8 cellular contexts compared by ENCODE assay signal in the genomic region with DNA sequence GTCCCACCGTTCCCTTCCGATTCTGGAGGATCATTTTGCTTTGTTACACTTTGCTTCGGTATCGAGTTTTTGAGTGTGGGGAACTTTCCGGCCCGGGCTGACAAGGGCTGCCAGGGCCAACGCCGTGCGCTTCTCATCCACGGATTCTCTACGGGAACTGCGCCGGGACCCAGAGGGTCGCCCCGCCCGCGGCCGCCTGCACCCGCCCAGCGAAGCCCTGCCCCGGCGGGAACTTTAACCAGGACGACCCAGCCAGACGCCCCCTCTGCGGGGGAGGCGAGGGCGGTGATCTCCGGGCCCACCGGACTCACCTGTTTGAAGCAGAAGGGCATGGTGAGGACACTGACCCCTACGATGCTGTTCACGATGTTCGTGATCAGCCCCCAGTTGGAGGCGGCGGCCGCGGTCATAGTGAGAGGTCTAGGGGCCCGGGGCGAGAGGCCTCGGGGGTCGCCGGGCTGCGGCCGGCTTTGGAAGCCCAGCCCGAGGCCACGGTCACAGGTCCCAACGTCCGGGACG. TPM values are rescaled to one million over a fixed set of nuclear protein-coding genes. Genes with fewer than 3 reads are reported as not detected.
DNase-seq lines count a peak whose midpoint lies in the region; ATAC-seq, FAIRE-seq and TF ChIP-seq lines count a peak whose summit lies in the region.

No MANE protein-coding gene starts in this region.

- DNase-seq in AG09309 (ENCODE audit: low read depth) (no peak), NCI-H2227 (lab: John Stamatoyannopoulos, UW; ENCODE audit: unreplicated experiment) (peak; percentile 13), K562 (ENCODE audit: extremely low read depth in 1 of 4, low spot score in 3 of 4) (peak; percentile 48 to 78 (median 66)), NCI-H1436 treated with DMSO at 0.1 percent for 48 hours (lab: John Stamatoyannopoulos, UW) (no peak)

- TF ChIP-seq RAD21 in K562 (CRISPR knock-in tag; conservative IDR thresholded peaks at IDR 0.05 in 1 of 2, IDR thresholded peaks at IDR 0.05 in 1 of 2), result no peak

- peaks cover 54% of the 10 kb centered on the region for H3K79me2 ChIP-seq in K562 (ENCODE audit: control insufficient read depth, insufficient read depth, low read length)

- intact Hi-C loops in K562 (cut with micrococcal nuclease), result loop anchor here (5.0 to 10.0 kb wide), 2 partner anchors 42 to 190 kb away; no protein-coding TSS in a partner anchor

- H3K4me3 ChIP-seq in AG09309 (ENCODE audit: control insufficient read depth, low read depth, low read length) (peak overlapping the region; percentile 63), K562 (peak overlapping the region; percentile 86), subcutaneous abdominal adipose tissue (ENCODE audit: low read depth in 1 of 5, low read length in 5 of 5) (peak overlapping the region; percentile 76 to 86 (median 79))

- H3K27me3 ChIP-seq in K562 (ENCODE audit: control insufficient read depth in 2 of 2, insufficient read depth in 2 of 2, low read length in 2 of 2), result no peaks in the 10 kb centered on the region
- no peaks in the 10 kb centered on the region for H3K27me3 ChIP-seq in layer of hippocampus (ENCODE audit: control insufficient read depth, insufficient read depth, low read length)
- H3K27me3 ChIP-seq in subcutaneous abdominal adipose tissue (ENCODE audit: control insufficient read depth in 5 of 5, insufficient read depth in 4 of 5, low read length in 5 of 5), result no peaks in the 10 kb centered on the region

- TF ChIP-seq CTCF in AG09309 (IDR thresholded peaks at IDR 0.05; ENCODE audit: control insufficient read depth, insufficient read depth, low read depth, low read length, missing control alignments), result no peak
- TF ChIP-seq CTCF in K562 (IDR thresholded peaks at IDR 0.05 in 2 of 3, conservative IDR thresholded peaks at IDR 0.05 in 1 of 3; ENCODE audit: insufficient read depth in 2 of 3, low read depth in 1 of 3, low read length in 3 of 3), result no peak

- H3K9ac ChIP-seq in K562 (ENCODE audit: insufficient read depth in 1 of 2, low read depth in 2 of 2, low read length in 2 of 2) (peak overlapping the region; percentile 96 to 99), subcutaneous abdominal adipose tissue (ENCODE audit: low read length in 5 of 5) (peak overlapping the region in 4 of 5 donors; percentile 88 to 98 (median 94))

- CTCF ChIA-PET in K562 (lab: Yijun Ruan, JAX; ENCODE audit: low intra/inter-chr PET ratio), result interaction anchor here (0.7 kb wide), 2 partner anchors 193 to 218 kb away, joined by 3 read pairs; no protein-coding TSS in a partner anchor

- H3K9me3 ChIP-seq in K562 (replicated peaks; ENCODE audit: control insufficient read depth, insufficient read depth, low read depth, low read length), result no peaks in the 10 kb centered on the region
- no peaks in the 10 kb centered on the region for H3K9me3 ChIP-seq in subcutaneous abdominal adipose tissue (ENCODE audit: control insufficient read depth in 5 of 5, low read length in 5 of 5)

- WGBS in K562 (ENCODE audit: insufficient coverage, low coverage, missing lambda C conversion rate), result under 1% methylated on average over 45 of the region's 48 CpGs

- H3K36me3 ChIP-seq in K562 (ENCODE audit: control insufficient read depth, insufficient read depth, low read length), result peaks cover 16% of the 10 kb centered on the region; the same call in 2 of the 3 replicates
- H3K36me3 ChIP-seq in subcutaneous abdominal adipose tissue (ENCODE audit: control insufficient read depth in 5 of 5, insufficient read depth in 5 of 5, low read length in 5 of 5), result peaks cover 0 to 13% (median 5%) of the 10 kb centered on the region in 5 donors

- in situ Hi-C loops in K562 (cut with MboI), result no loop called here

- peak overlapping the region; percentile 92 for H2AFZ ChIP-seq in K562 (ENCODE audit: low read depth, low read length)

- TF ChIP-seq POLR2A in K562 (conservative IDR thresholded peaks at IDR 0.05), result no peak

- POLR2A ChIA-PET in K562 (lab: Yijun Ruan, JAX), result interaction anchor here (0.6 to 2.3 kb wide), 10 partner anchors 9 to 218 kb away, joined by 3 to 14 read pairs (median 4); a partner anchor contains a TSS

- FAIRE-seq in K562 (lab: Jason Lieb, UNC), result peak; percentile 19

- H4K20me1 ChIP-seq in K562 (replicated peaks; ENCODE audit: control insufficient read depth, insufficient read depth, low read length), result no peaks in the 10 kb centered on the region

- TSS peak; percentile 78 for BruUV-seq in K562 (replicated peaks; lab: Mats Ljungman, UMichigan)

- ATAC-seq in GM19467 (IDR thresholded peaks at IDR 0.05; ENCODE audit: unreplicated experiment) (peak; percentile 4), K562 (peak; percentile 65), GM18873 (IDR thresholded peaks at IDR 0.05; ENCODE audit: low FRiP score, unreplicated experiment) (no peak)

- H3K4me2 ChIP-seq in K562 (ENCODE audit: insufficient read depth, low read length), result peak overlapping the region; percentile 95

- H3K4me1 ChIP-seq in K562 (replicated peaks in 1 of 2; ENCODE audit: control insufficient read depth in 2 of 2, insufficient read depth in 2 of 2, low read length in 2 of 2) (peaks cover 18 to 42% of the 10 kb centered on the region in 2 experiments; a peak in 4 of 5 replicates), subcutaneous abdominal adipose tissue (ENCODE audit: control insufficient read depth in 5 of 5, insufficient read depth in 5 of 5, low read length in 5 of 5) (peaks cover 0 to 45% (median 35%) of the 10 kb centered on the region in 5 donors)

- TF ChIP-seq EP300 in K562 (IDR thresholded peaks at IDR 0.05; ENCODE audit: low read length), result no peak

- H3K27ac ChIP-seq in K562 (ENCODE audit: extremely low read depth, low read depth, low read length) (peak overlapping the region; percentile 90), layer of hippocampus (ENCODE audit: low read depth, low read length) (peak overlapping the region; percentile 96), subcutaneous abdominal adipose tissue (ENCODE audit: low read depth, low read length) (peak overlapping the region; percentile 94)

- H3K9me1 ChIP-seq in K562 (ENCODE audit: control insufficient read depth, insufficient read depth, low read length), result no peaks in the 10 kb centered on the region

TF ChIP-seq in K562, 482 proteins besides CTCF, POLR2A, EP300 and RAD21 (continues in another document):
- no peak for TF ChIP-seq ADNP (tag; IDR thresholded peaks at IDR 0.05)

RNA-seq across cellular contexts. Expression of a gene that starts 0.5 kb away (rescaled TPM):
- total RNA-seq in K562 (2011; cell fraction: chromatin; rRNA removed; ENCODE audit: low replicate concordance), result 96.2 and 235 TPM in 2 replicates
- 109 and 114 TPM in 2 replicates for total RNA-seq in K562 (2011; cell fraction: nucleolus; rRNA removed)
- total RNA-seq in K562 (2011; cell fraction: nucleoplasm; rRNA removed), result 104 and 132 TPM in 2 replicates
- total RNA-seq in K562 (2014; rRNA removed) (35.6 and 35.8 TPM in 2 replicates), K562 (2014; rRNA removed; fragmentation: Illumina TruSeq; extraction: Trizol) (4.3 and 5.2 TPM in 2 replicates), K562 (2015; rRNA removed; fragmentation: Illumina TruSeq; extraction: Trizol) (15.5 and 16.1 TPM in 2 replicates), K562 (2021) (52.8 and 54.2 TPM in 2 replicates)
- polyA plus RNA-seq in K562 (2011; rRNA removed) (13.1 and 18.0 TPM in 2 replicates), K562 (2014; fragmentation: Illumina TruSeq; extraction: Trizol) (13.8 and 24.0 TPM in 2 replicates), K562 (2014; fragmentation: Nextera tagmentation; extraction: Ambion mirVana) (under 1 TPM; 0.45 to 0.92 TPM), K562 (2014; rRNA removed) (31.7 and 32.1 TPM in 2 replicates)
- 18.4 and 29.4 TPM in 2 replicates for polyA plus RNA-seq in K562 (2011; cell fraction: cytosol; rRNA removed)
- 50.2 and 67.4 TPM in 2 replicates for polyA plus RNA-seq in K562 (2011; cell fraction: nucleus; rRNA removed)
- 38.9 and 86.6 TPM in 2 replicates for polyA plus RNA-seq in K562 (2012)
- 16.9 and 24.8 TPM in 2 replicates for polyA minus RNA-seq in K562 (2011; rRNA and poly(A)+ RNA removed)
- 54.3 and 65.3 TPM in 2 replicates for polyA minus RNA-seq in K562 (2011; cell fraction: cytosol; rRNA and poly(A)+ RNA removed)
- 28.7 and 33.2 TPM in 2 replicates for polyA minus RNA-seq in K562 (2011; cell fraction: nucleus; rRNA and poly(A)+ RNA removed)

RNA-seq across cellular contexts. Expression of a gene that starts 55.5 kb away (rescaled TPM):
- total RNA-seq in K562 (2011; cell fraction: chromatin; rRNA removed; ENCODE audit: low replicate concordance), result 68.1 and 75.3 TPM in 2 replicates
- total RNA-seq in K562 (2011; cell fraction: nucleolus; rRNA removed), result 29.2 and 40.8 TPM in 2 replicates
- 60.6 and 70.4 TPM in 2 replicates for total RNA-seq in K562 (2011; cell fraction: nucleoplasm; rRNA removed)
- total RNA-seq in K562 (2014; rRNA removed), result 107 and 136 TPM in 2 replicates
- 102 and 107 TPM in 2 replicates for total RNA-seq in K562 (2014; rRNA removed; fragmentation: Illumina TruSeq; extraction: Trizol)
- total RNA-seq in K562 (2015; rRNA removed; fragmentation: Illumina TruSeq; extraction: Trizol), result 84.5 and 90.0 TPM in 2 replicates
- 83.7 and 87.1 TPM in 2 replicates for total RNA-seq in K562 (2021)
- 88.8 and 116 TPM in 2 replicates for polyA plus RNA-seq in K562 (2011; rRNA removed)
- polyA plus RNA-seq in K562 (2011; cell fraction: cytosol; rRNA removed), result 77.7 and 122 TPM in 2 replicates
- polyA plus RNA-seq in K562 (2011; cell fraction: nucleus; rRNA removed), result 40.8 and 50.9 TPM in 2 replicates
- 37.9 and 163 TPM in 2 replicates for polyA plus RNA-seq in K562 (2012)
- 33.5 and 44.1 TPM in 2 replicates for polyA plus RNA-seq in K562 (2014; fragmentation: Illumina TruSeq; extraction: Trizol)
- polyA plus RNA-seq in K562 (2014; fragmentation: Nextera tagmentation; extraction: Ambion mirVana), result 10 to 100 TPM; 13.5 to 17.4 TPM
- polyA plus RNA-seq in K562 (2014; rRNA removed), result 138 and 144 TPM in 2 replicates
- 36.1 and 37.7 TPM in 2 replicates for polyA minus RNA-seq in K562 (2011; rRNA and poly(A)+ RNA removed)
- polyA minus RNA-seq in K562 (2011; cell fraction: cytosol; rRNA and poly(A)+ RNA removed), result 4.4 and 14.6 TPM in 2 replicates
- 11.4 and 14.2 TPM in 2 replicates for polyA minus RNA-seq in K562 (2011; cell fraction: nucleus; rRNA and poly(A)+ RNA removed)

RNA-seq across cellular contexts. Expression of a gene that starts 55.7 kb away (rescaled TPM):
- 40.8 and 141 TPM in 2 replicates for total RNA-seq in K562 (2011; cell fraction: chromatin; rRNA removed; ENCODE audit: low replicate concordance)
- total RNA-seq in K562 (2011; cell fraction: nucleolus; rRNA removed), result 87.2 and 95.9 TPM in 2 replicates
- 46.2 and 50.4 TPM in 2 replicates for total RNA-seq in K562 (2011; cell fraction: nucleoplasm; rRNA removed)
- total RNA-seq in K562 (2014; rRNA removed) (10.0 and 18.0 TPM in 2 replicates), K562 (2014; rRNA removed; fragmentation: Illumina TruSeq; extraction: Trizol) (1.8 and 2.1 TPM in 2 replicates), K562 (2015; rRNA removed; fragmentation: Illumina TruSeq; extraction: Trizol) (5.1 and 5.7 TPM in 2 replicates), K562 (2021) (24.8 and 29.8 TPM in 2 replicates)
- polyA plus RNA-seq in K562 (2011; rRNA removed) (6.6 and 9.8 TPM in 2 replicates), K562 (2014; fragmentation: Illumina TruSeq; extraction: Trizol) (5.3 and 7.2 TPM in 2 replicates), K562 (2014; fragmentation: Nextera tagmentation; extraction: Ambion mirVana) (under 1 TPM; 0.80 to 0.81 TPM), K562 (2014; rRNA removed) (15.2 and 22.7 TPM in 2 replicates)
- 8.0 and 15.3 TPM in 2 replicates for polyA plus RNA-seq in K562 (2011; cell fraction: cytosol; rRNA removed)
- polyA plus RNA-seq in K562 (2011; cell fraction: nucleus; rRNA removed), result 105 and 184 TPM in 2 replicates
- polyA plus RNA-seq in K562 (2012), result 12.5 and 21.3 TPM in 2 replicates
- polyA minus RNA-seq in K562 (2011; rRNA and poly(A)+ RNA removed), result 3.7 and 4.7 TPM in 2 replicates
- 4.6 and 6.4 TPM in 2 replicates for polyA minus RNA-seq in K562 (2011; cell fraction: cytosol; rRNA and poly(A)+ RNA removed)
- polyA minus RNA-seq in K562 (2011; cell fraction: nucleus; rRNA and poly(A)+ RNA removed), result 37.2 and 42.8 TPM in 2 replicates

Comparison
In these comparisons a context has a peak if more than half of its experiments do, and no peak if none do; other contexts are left out.
1. DNase-seq: peak in NCI-H2227 (single experiment) and K562 (4 of 4); none in AG09309 (single experiment) and NCI-H1436 treated with DMSO at 0.1 percent for 48 hours (single experiment).
2. Peak in every context shown above with its lines, with median percentiles within 50 percentile points of each other: H3K4me3 ChIP-seq and H3K27ac ChIP-seq.